Comparison of ENCODE assay signal across 25 cellular contexts in the genomic region with DNA sequence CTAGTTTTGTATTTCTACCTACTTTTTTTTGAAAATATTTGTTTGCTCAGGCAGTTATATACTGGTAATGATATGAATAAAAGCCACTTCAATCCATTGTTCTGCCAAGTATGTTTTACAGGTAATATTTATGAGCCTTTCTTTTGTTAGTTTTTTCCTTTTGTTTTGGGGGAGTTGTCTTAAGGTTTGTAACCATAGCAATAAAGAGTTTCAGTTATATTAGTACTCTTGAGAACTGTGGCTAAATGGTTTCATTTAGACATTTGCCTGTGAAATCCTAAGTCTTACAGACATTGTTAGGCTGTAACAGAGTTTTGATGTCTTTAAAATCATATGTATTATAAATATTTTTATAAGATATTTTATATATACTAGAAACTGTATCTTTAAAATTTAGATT.
DNase-seq lines count a peak whose midpoint lies in the region; ATAC-seq and TF ChIP-seq lines count a peak whose summit lies in the region.
"Had no signal": no experiment of that assay in that cellular context is flagged by ENCODE, and none has a peak within 500 bp of the region (broad histone marks: within the 10 kb centered on the region; RNA-seq: fewer than 3 reads in every experiment).

No MANE protein-coding gene starts in this region.

- intact Hi-C loops in transverse colon (cut with DNase I; ENCODE audit: low total_unique reads): no loop called here

- TF ChIP-seq CTCF in VCaP (conservative IDR thresholded peaks at IDR 0.05): no peak
- no peak for TF ChIP-seq CTCF in transverse colon (IDR thresholded peaks at IDR 0.05)

- TF ChIP-seq EP300 in transverse colon (IDR thresholded peaks at IDR 0.05; ENCODE audit: low read depth): no peak

- no peak for TF ChIP-seq POLR2A in transverse colon (IDR thresholded peaks at IDR 0.05)

- in situ Hi-C loops in transverse colon (cut with MboI; ENCODE audit: low pct_ligation_motif_present in 1 of 4, low pct_unique_long_range_greater_than_20kb in 1 of 4, low sequenced_read_pairs in 3 of 4): loop anchor here in 2 of 4 donors (25.0 kb wide), 2 partner anchors 163 to 1088 kb away; a partner anchor contains a TSS

- H3K4me3 ChIP-seq in transverse colon: no peak overlapping the region
- H3K4me3 ChIP-seq: BLaER1 treated with 17β-estradiol and CSF1 and Interleukin-3, amounts not matched to agents 10 nM and 100 nM; body of pancreas; SK-N-MC; tibial nerve had no signal

- no peaks in the 10 kb centered on the region for H3K9me3 ChIP-seq in transverse colon
- H3K9me3 ChIP-seq: BLaER1 treated with 17β-estradiol and CSF1 and Interleukin-3, amounts not matched to agents 10 nM and 100 nM; body of pancreas; tibial nerve had no signal

- peak overlapping the region; percentile 39; the same call in 1 of the 2 replicates for H3K27ac ChIP-seq in VCaP
- no peak overlapping the region for H3K27ac ChIP-seq in transverse colon
- H3K27ac ChIP-seq: 22Rv1; BLaER1 treated with 17β-estradiol and CSF1 and Interleukin-3, amounts not matched to agents 10 nM and 100 nM; body of pancreas; SK-N-MC; tibial nerve had no signal

- H3K4me1 ChIP-seq in transverse colon: no peaks in the 10 kb centered on the region
- H3K4me1 ChIP-seq: BLaER1 treated with 17β-estradiol and CSF1 and Interleukin-3, amounts not matched to agents 10 nM and 100 nM; body of pancreas; tibial nerve had no signal

- no peaks in the 10 kb centered on the region for H3K27me3 ChIP-seq in transverse colon
- H3K27me3 ChIP-seq: BLaER1 treated with 17β-estradiol and CSF1 and Interleukin-3, amounts not matched to agents 10 nM and 100 nM; body of pancreas; tibial nerve had no signal

- ATAC-seq in GM18858 (IDR thresholded peaks at IDR 0.05; ENCODE audit: unreplicated experiment) (peak; percentile 60), HG03520 (IDR thresholded peaks at IDR 0.05; ENCODE audit: unreplicated experiment) (peak; percentile 68)
- ATAC-seq: body of pancreas; left lobe of liver; stimulated activated effector memory CD8-positive, alpha-beta T cell treated with anti-CD3 and anti-CD28 coated beads, Interleukin-12 subunit alpha, Interleukin-12 subunit beta, amount 100 ng/mL, for 72 hours had no signal

- DNase-seq in DMS53 (lab: John Stamatoyannopoulos, UW) (peak; percentile 1), DMS53 treated with DMSO at 0.1 percent for 48 hours (lab: John Stamatoyannopoulos, UW; ENCODE audit: unreplicated experiment) (no peak), transverse colon (no peak), pons (ENCODE audit: low spot score) (no peak)
- no peak for DNase-seq in stimulated activated CD4-positive, alpha-beta T cell treated with anti-CD3 and anti-CD28 coated beads, Interleukin-12 subunit alpha, Interleukin-12 subunit beta, amount 100 ng/mL, for 4 hours
- DNase-seq: activated CD4-positive, alpha-beta T cell treated with anti-CD3 and anti-CD28 coated beads, Interleukin-2, amount 50 U/mL, for 1 hour; activated CD4-positive, CD25-positive, alpha-beta regulatory T cell; activated naive CD4-positive, alpha-beta T cell; activated T-cell treated with anti-CD3 and anti-CD28 coated beads, Interleukin-2, amount 50 U/mL, for 48 hours; body of pancreas; COR-L47; glutamatergic neuron; NCI-H1436; NCI-H2081 treated with DMSO at 0.1 percent for 48 hours; NCI-H446 treated with DMSO at 0.1 percent for 48 hours; OCI-M1 had no signal

- no peaks in the 10 kb centered on the region for H3K36me3 ChIP-seq in transverse colon
- H3K36me3 ChIP-seq: tibial nerve had no signal
